9 cellular contexts compared by ENCODE assay signal in genomic region chr5:151775025-151775606, GRCh38. TPM values are rescaled to one million over a fixed set of nuclear protein-coding genes. Genes with fewer than 3 reads are reported as not detected.
DNase-seq lines count a peak whose midpoint lies in the region; ATAC-seq, FAIRE-seq and TF ChIP-seq lines count a peak whose summit lies in the region.
"Had no signal": no experiment of that assay in that cellular context is flagged by ENCODE, and none has a peak within 500 bp of the region (broad histone marks: within the 10 kb centered on the region; RNA-seq: fewer than 3 reads in every experiment).

No MANE protein-coding gene starts in this region.

- H3K79me2 ChIP-seq in DOHH2 (ENCODE audit: control insufficient read depth, low read length) (peaks cover 89% of the 10 kb centered on the region), KMS-11 (ENCODE audit: insufficient read depth, low read depth) (peaks cover 80% of the 10 kb centered on the region), GM12878 (ENCODE audit: control insufficient read depth, insufficient read depth, low read length) (peaks cover 88% of the 10 kb centered on the region), neural cell (replicated peaks; ENCODE audit: insufficient read depth, low read length) (peaks cover 67% of the 10 kb centered on the region)

- H2AFZ ChIP-seq in KMS-11 (ENCODE audit: low read depth), result no peak overlapping the region
- no peak overlapping the region for H2AFZ ChIP-seq in GM12878 (ENCODE audit: control insufficient read depth, low read depth, low read length)
- no peak overlapping the region for H2AFZ ChIP-seq in neural cell (ENCODE audit: low read depth, low read length)

- H3K4me2 ChIP-seq in DOHH2 (ENCODE audit: low read length) (peak overlapping the region; percentile 81), KMS-11 (peak overlapping the region; percentile 65), GM12878 (ENCODE audit: control insufficient read depth, insufficient read depth) (peak overlapping the region; percentile 68), neural cell (ENCODE audit: low read length) (no peak overlapping the region)

- CTCF ChIA-PET in GM12878 (lab: Yijun Ruan, JAX), result interaction anchor here (0.6 to 2.6 kb wide), 16 partner anchors 9 to 515 kb away, joined by 3 to 14 read pairs (median 4); no protein-coding TSS in a partner anchor

- in situ Hi-C loops in GM12878 (cut with MboI), result no loop called here

- TF ChIP-seq EP300 in GM12878 (IDR thresholded peaks at IDR 0.05; ENCODE audit: borderline replicate concordance in 1 of 2, control insufficient read depth in 1 of 2, low read depth in 2 of 2, low read length in 2 of 2) (no peak), neural cell (conservative IDR thresholded peaks at IDR 0.05; ENCODE audit: poor library complexity, severe bottlenecking) (no peak)

- no peak for TF ChIP-seq CTCF in DOHH2 (IDR thresholded peaks at IDR 0.05; ENCODE audit: low read depth, low read length, poor library complexity, severe bottlenecking)
- no peak for TF ChIP-seq CTCF in KMS-11 (conservative IDR thresholded peaks at IDR 0.05; ENCODE audit: low read depth, low read length)
- no peak for TF ChIP-seq CTCF in GM12878 (IDR thresholded peaks at IDR 0.05 in 2 of 3, conservative IDR thresholded peaks at IDR 0.05 in 1 of 3; ENCODE audit: control insufficient read depth in 2 of 3, extremely low read depth in 1 of 3, insufficient read depth in 1 of 3, low read depth in 3 of 3, low read length in 3 of 3)
- no peak for TF ChIP-seq CTCF in neural cell (IDR thresholded peaks at IDR 0.05; ENCODE audit: poor library complexity, severe bottlenecking)

- no peak overlapping the region for H3K27ac ChIP-seq in DOHH2 (ENCODE audit: low read depth, low read length)
- H3K27ac ChIP-seq in KMS-11, result no peak overlapping the region
- no peak overlapping the region for H3K27ac ChIP-seq in GM12878 (ENCODE audit: control insufficient read depth, insufficient read depth)
- H3K27ac ChIP-seq in neural cell (ENCODE audit: low read length), result no peak overlapping the region

- TF ChIP-seq RAD21 in GM12878 (IDR thresholded peaks at IDR 0.05; ENCODE audit: insufficient read depth, low read depth, low read length) (no peak), neural cell (conservative IDR thresholded peaks at IDR 0.05) (no peak)

- no peaks in the 10 kb centered on the region for H3K27me3 ChIP-seq in DOHH2 (ENCODE audit: control insufficient read depth, low read length)
- no peaks in the 10 kb centered on the region for H3K27me3 ChIP-seq in KMS-11 (ENCODE audit: insufficient read depth, low read depth)
- H3K27me3 ChIP-seq in GM12878 (replicated peaks in 1 of 2; ENCODE audit: control insufficient read depth in 2 of 2, insufficient read depth in 2 of 2, low read length in 1 of 2), result no peaks in the 10 kb centered on the region
- no peaks in the 10 kb centered on the region for H3K27me3 ChIP-seq in neural cell (ENCODE audit: insufficient read depth, low read depth, low read length)

- FAIRE-seq in GM12878 (lab: Jason Lieb, UNC), result no peak

- peaks cover 78% of the 10 kb centered on the region for H3K36me3 ChIP-seq in DOHH2 (ENCODE audit: control insufficient read depth, low read length)
- H3K36me3 ChIP-seq in KMS-11 (ENCODE audit: insufficient read depth), result peaks cover 11% of the 10 kb centered on the region; the same call in 1 of the 2 replicates
- peaks cover 0 to 5% of the 10 kb centered on the region in 2 experiments; a peak in 3 of 4 replicates for H3K36me3 ChIP-seq in GM12878 (ENCODE audit: control insufficient read depth in 2 of 2, insufficient read depth in 2 of 2, low read length in 1 of 2)
- H3K36me3 ChIP-seq in neural cell (ENCODE audit: insufficient read depth, low read length), result no peaks in the 10 kb centered on the region

- TF ChIP-seq POLR2A in GM12878 (IDR thresholded peaks at IDR 0.05; ENCODE audit: low read depth, low read length), result no peak

- BruUV-seq in GM12878 (replicated peaks; lab: Mats Ljungman, UMichigan), result no TSS peak

- intact Hi-C loops in GM12878 (cut with micrococcal nuclease; ENCODE audit: unreplicated experiment), result loop anchor here (1.0 to 10.0 kb wide), 2 partner anchors 8 to 620 kb away; partner anchors contain the start of gene ANXA6

- H3K9me3 ChIP-seq in DOHH2 (ENCODE audit: control insufficient read depth, insufficient read depth, low read length) (no peaks in the 10 kb centered on the region), GM12878 (replicated peaks; ENCODE audit: control insufficient read depth, insufficient read depth, low read length) (no peaks in the 10 kb centered on the region), neural cell (ENCODE audit: low read length) (no peaks in the 10 kb centered on the region)

- no peaks in the 10 kb centered on the region for H3K9me2 ChIP-seq in DOHH2 (replicated peaks; ENCODE audit: control insufficient read depth, low read length)
- no peaks in the 10 kb centered on the region for H3K9me2 ChIP-seq in neural cell (ENCODE audit: insufficient read depth, low read length)

- 1% methylated on average over 3 of the region's 3 CpGs for WGBS in GM12878 (ENCODE audit: insufficient coverage, insufficient replicate concordance, low lambda C conversion rate, missing lambda C conversion rate)

- RAD21 ChIA-PET in GM12878 (lab: Charles Lee; ENCODE audit: unreplicated experiment), result interaction anchor here (1.0 to 6.4 kb wide), 6 partner anchors 10 to 117 kb away, joined by 3 to 90 read pairs (median 3); partner anchors contain the start of gene ATOX1

- H3K9ac ChIP-seq in KMS-11 (peak overlapping the region; percentile 93; the same call in 1 of the 2 replicates), GM12878 (ENCODE audit: control insufficient read depth, insufficient read depth, low read length) (peak overlapping the region; percentile 18; the same call in 1 of the 2 replicates), neural cell (ENCODE audit: low read length) (no peak overlapping the region)

- POLR2A ChIA-PET in GM12878 (lab: Charles Lee), result interaction anchor here (1.0 to 10.0 kb wide), 3 partner anchors 8 to 21 kb away, joined by 4 to 241 read pairs (median 8); partner anchors contain the start of gene ATOX1

- H4K20me1 ChIP-seq in DOHH2 (ENCODE audit: control insufficient read depth, insufficient read depth, low read depth, low read length) (peaks cover 64% of the 10 kb centered on the region), KMS-11 (ENCODE audit: insufficient read depth) (peaks cover 64% of the 10 kb centered on the region), GM12878 (ENCODE audit: control insufficient read depth, insufficient read depth) (peaks cover 13% of the 10 kb centered on the region), neural cell (ENCODE audit: insufficient read depth) (peaks cover 5% of the 10 kb centered on the region)

- SMC1A ChIA-PET in GM12878 (lab: Charles Lee; ENCODE audit: uncharacterized antibody, unreplicated experiment), result interaction anchor here (1.1 to 6.5 kb wide), 8 partner anchors 9 to 116 kb away, joined by 3 to 84 read pairs (median 10); partner anchors contain the start of gene ATOX1

- no peak for DNase-seq in GM12878 (ENCODE audit: low read depth, low spot score)
- DNase-seq in HCEC 1CT, result no peak
- DNase-seq in stimulated activated CD4-positive, alpha-beta T cell treated with anti-CD3 and anti-CD28 coated beads, Interleukin-4, amount 100 ng/mL, for 24 hours, result no peak
- DNase-seq in NK-92 (lab: John Stamatoyannopoulos, UW; ENCODE audit: unreplicated experiment), result no peak
- DNase-seq: effector CD8-positive, alpha-beta T cell had no signal

- ATAC-seq in GM12878 (no peak), HG03280 (IDR thresholded peaks at IDR 0.05; ENCODE audit: unreplicated experiment) (no peak)

- H3K4me3 ChIP-seq in DOHH2 (ENCODE audit: low read length) (peak overlapping the region; percentile 92), KMS-11 (IDR thresholded peaks at IDR 0.05; ENCODE audit: insufficient read depth, low read depth, low read length) (no peak overlapping the region), GM12878 (peak overlapping the region; percentile 97), neural cell (ENCODE audit: low read length) (peak overlapping the region; percentile 73)

- H3F3A ChIP-seq in DOHH2 (ENCODE audit: control insufficient read depth, insufficient read depth) (no peaks in the 10 kb centered on the region), neural cell (ENCODE audit: insufficient read depth, low read length, poor library complexity, severe bottlenecking) (no peaks in the 10 kb centered on the region)

- H3K4me1 ChIP-seq in DOHH2 (ENCODE audit: control insufficient read depth, low read length), result peaks cover 66% of the 10 kb centered on the region
- peaks cover 57% of the 10 kb centered on the region for H3K4me1 ChIP-seq in KMS-11 (ENCODE audit: low read depth, poor library complexity, severe bottlenecking)
- peaks cover 6% of the 10 kb centered on the region; the same call in 1 of the 2 replicates for H3K4me1 ChIP-seq in GM12878 (ENCODE audit: control insufficient read depth, insufficient read depth, low read length)

RNA-seq across cellular contexts. Expression of gene G3BP1, which starts 3.4 kb away (rescaled TPM):
- total RNA-seq in GM12878 (2013; cell fraction: nucleolus; rRNA removed), result 192 and 198 TPM in 2 replicates
- 137 and 148 TPM in 2 replicates for total RNA-seq in GM12878 (2014; rRNA removed)
- total RNA-seq in GM12878 (2014; rRNA removed; fragmentation: Illumina TruSeq; extraction: Trizol), result 182 and 190 TPM in 2 replicates
- 255 and 269 TPM in 2 replicates for total RNA-seq in GM12878 (2021)
- polyA plus RNA-seq in GM12878 (2011; ENCODE audit: low read depth), result 39.6 TPM
- polyA plus RNA-seq in GM12878 (2011; rRNA removed), result 113 and 119 TPM in 2 replicates
- polyA plus RNA-seq in GM12878 (2011; cell fraction: cytosol; rRNA removed), result 57.4 and 66.1 TPM in 2 replicates
- 40.4 and 54.9 TPM in 2 replicates for polyA plus RNA-seq in GM12878 (2011; cell fraction: nucleus; rRNA removed)
- 70.4 and 72.8 TPM in 2 replicates for polyA plus RNA-seq in GM12878 (2012)
- polyA plus RNA-seq in GM12878 (2014; fragmentation: Illumina TruSeq; extraction: Trizol), result 158 TPM in 2 replicates
- polyA plus RNA-seq in GM12878 (2014; fragmentation: Nextera tagmentation; extraction: Ambion mirVana), result 10 to 100 TPM; 49.7 to 52.7 TPM
- 86.7 and 87.0 TPM in 2 replicates for polyA plus RNA-seq in GM12878 (2014; rRNA removed)
- 100 to 1,000 TPM; 416 to 438 TPM for polyA plus RNA-seq in GM12878 (2016; fragmentation: Nextera tagmentation; extraction: Ambion mirVana)
- 140 and 194 TPM in 2 replicates for polyA minus RNA-seq in GM12878 (2011; rRNA and poly(A)+ RNA removed)
- 67.5 and 113 TPM in 2 replicates for polyA minus RNA-seq in GM12878 (2011; cell fraction: cytosol; rRNA and poly(A)+ RNA removed)
- 80.6 and 162 TPM in 2 replicates for polyA minus RNA-seq in GM12878 (2011; cell fraction: nucleus; rRNA and poly(A)+ RNA removed)
- polyA plus RNA-seq in neural cell, result 41.5 and 65.5 TPM in 2 replicates
- polyA minus RNA-seq in neural cell, result 94.7 and 115 TPM in 2 replicates

RNA-seq across cellular contexts. Expression of gene ATOX1, which starts 16.7 kb away (rescaled TPM):
- 94.2 and 105 TPM in 2 replicates for total RNA-seq in GM12878 (2013; cell fraction: nucleolus; rRNA removed)
- total RNA-seq in GM12878 (2014; rRNA removed) (136 and 139 TPM in 2 replicates), GM12878 (2014; rRNA removed; fragmentation: Illumina TruSeq; extraction: Trizol) (130 and 139 TPM in 2 replicates), GM12878 (2021) (140 and 158 TPM in 2 replicates)
- polyA plus RNA-seq in GM12878 (2011; ENCODE audit: low read depth), result 89.5 TPM
- polyA plus RNA-seq in GM12878 (2011; rRNA removed) (94.4 and 161 TPM in 2 replicates), GM12878 (2014; fragmentation: Illumina TruSeq; extraction: Trizol) (138 and 231 TPM in 2 replicates), GM12878 (2014; fragmentation: Nextera tagmentation; extraction: Ambion mirVana) (100 to 1,000 TPM; 576 to 642 TPM), GM12878 (2014; rRNA removed) (237 and 259 TPM in 2 replicates), GM12878 (2016; fragmentation: Nextera tagmentation; extraction: Ambion mirVana) (100 to 1,000 TPM; 377 to 419 TPM), neural cell (79.9 and 151 TPM in 2 replicates)
- 375 and 451 TPM in 2 replicates for polyA plus RNA-seq in GM12878 (2011; cell fraction: cytosol; rRNA removed)
- 134 and 141 TPM in 2 replicates for polyA plus RNA-seq in GM12878 (2011; cell fraction: nucleus; rRNA removed)
- 153 and 189 TPM in 2 replicates for polyA plus RNA-seq in GM12878 (2012)
- 179 and 269 TPM in 2 replicates for polyA minus RNA-seq in GM12878 (2011; rRNA and poly(A)+ RNA removed)
- 52.4 and 56.0 TPM in 2 replicates for polyA minus RNA-seq in GM12878 (2011; cell fraction: cytosol; rRNA and poly(A)+ RNA removed)
- polyA minus RNA-seq in GM12878 (2011; cell fraction: nucleus; rRNA and poly(A)+ RNA removed), result 54.5 and 83.6 TPM in 2 replicates
- polyA minus RNA-seq in neural cell, result 40.5 and 43.3 TPM in 2 replicates
